Comparison of ENCODE assay signal across 32 cellular contexts in the genomic region with DNA sequence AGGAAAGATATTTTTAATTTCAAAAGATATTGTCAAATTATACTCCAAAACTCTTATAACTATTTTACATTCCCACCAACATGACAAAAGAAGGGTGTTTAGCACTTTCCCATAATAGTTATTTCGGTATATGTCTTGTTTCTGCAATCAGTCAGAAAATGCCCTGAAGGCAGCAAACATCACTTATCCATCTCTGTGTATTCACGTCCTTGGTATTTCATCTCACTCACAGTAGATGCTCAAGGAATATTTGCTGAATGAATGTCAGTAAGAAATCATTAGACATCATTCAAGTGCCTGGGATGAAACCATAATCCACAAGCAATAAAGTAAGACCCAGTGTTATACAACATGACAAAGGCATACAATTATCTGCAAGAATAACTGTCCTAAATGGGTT.
"Had no signal": no experiment of that assay in that cellular context is flagged by ENCODE, and none has a peak within 500 bp of the region (broad histone marks: within the 10 kb centered on the region; RNA-seq: fewer than 3 reads in every experiment).

No MANE protein-coding gene starts in this region.

- H3K27me3 ChIP-seq: brain microvascular endothelial cell had no signal

- H3K27me3 Mint-ChIP-seq: activated B cell treated with CpG ODN at 0.5 μM for 24 hours; activated CD4-positive, alpha-beta memory T cell treated with anti-CD3 and anti-CD28 coated beads, Interleukin-2, amount 10 ng/mL, durations not matched to agents 7 days and 5 days; activated CD8-positive, alpha-beta memory T cell treated with anti-CD3 and anti-CD28 coated beads, Interleukin-2, amount 10 ng/mL, durations not matched to agents 7 days and 5 days; activated naive CD4-positive, alpha-beta T cell treated with anti-CD3 and anti-CD28 coated beads, Interleukin-2, amount 10 ng/mL, durations not matched to agents 7 days and 5 days; activated naive CD8-positive, alpha-beta T cell; activated naive CD8-positive, alpha-beta T cell treated with anti-CD3 and anti-CD28 coated beads, Interleukin-2, amount 50 U/mL, for 24 hours had no signal

- H3K36me3 Mint-ChIP-seq: activated CD8-positive, alpha-beta memory T cell treated with anti-CD3 and anti-CD28 coated beads, Interleukin-2, amount 10 ng/mL, durations not matched to agents 7 days and 5 days; activated naive CD4-positive, alpha-beta T cell treated with anti-CD3 and anti-CD28 coated beads, Interleukin-2, amount 10 ng/mL, durations not matched to agents 7 days and 5 days; activated naive CD8-positive, alpha-beta T cell had no signal

- H3K4me1 Mint-ChIP-seq: activated B cell treated with CpG ODN at 0.5 μM for 24 hours; activated CD4-positive, alpha-beta memory T cell treated with anti-CD3 and anti-CD28 coated beads, Interleukin-2, amount 10 ng/mL, durations not matched to agents 7 days and 5 days; activated CD8-positive, alpha-beta memory T cell treated with anti-CD3 and anti-CD28 coated beads, Interleukin-2, amount 10 ng/mL, durations not matched to agents 7 days and 5 days; activated naive CD4-positive, alpha-beta T cell treated with anti-CD3 and anti-CD28 coated beads, Interleukin-2, amount 10 ng/mL, durations not matched to agents 7 days and 5 days; activated naive CD8-positive, alpha-beta T cell treated with anti-CD3 and anti-CD28 coated beads, Interleukin-2, amount 50 U/mL, for 24 hours had no signal

- H3K4me3 ChIP-seq: PC-9 had no signal

- H3K27ac Mint-ChIP-seq: activated B cell treated with CpG ODN at 0.5 μM for 24 hours; activated CD4-positive, alpha-beta memory T cell treated with anti-CD3 and anti-CD28 coated beads, Interleukin-2, amount 10 ng/mL, durations not matched to agents 7 days and 5 days; activated CD8-positive, alpha-beta memory T cell treated with anti-CD3 and anti-CD28 coated beads, Interleukin-2, amount 10 ng/mL, durations not matched to agents 7 days and 5 days; activated naive CD4-positive, alpha-beta T cell treated with anti-CD3 and anti-CD28 coated beads, Interleukin-2, amount 10 ng/mL, durations not matched to agents 7 days and 5 days; activated naive CD8-positive, alpha-beta T cell; activated naive CD8-positive, alpha-beta T cell treated with anti-CD3 and anti-CD28 coated beads, Interleukin-2, amount 50 U/mL, for 24 hours had no signal

- DNase-seq: activated B cell treated with CpG ODN at 0.5 μM for 24 hours; activated CD4-positive, alpha-beta memory T cell treated with anti-CD3 and anti-CD28 coated beads, Interleukin-2, amount 10 ng/mL, durations not matched to agents 7 days and 5 days; activated CD4-positive, alpha-beta T cell treated with anti-CD3 and anti-CD28 coated beads for 48 hours; activated CD4-positive, CD25-positive, alpha-beta regulatory T cell treated with anti-CD3 and anti-CD28 coated beads, Interleukin-2, amount 50 U/mL, for 72 hours; activated CD8-positive, alpha-beta memory T cell treated with anti-CD3 and anti-CD28 coated beads for 24 hours; activated CD8-positive, alpha-beta memory T cell treated with anti-CD3 and anti-CD28 coated beads, Interleukin-2, amount 10 ng/mL, durations not matched to agents 7 days and 5 days; activated CD8-positive, alpha-beta memory T cell treated with anti-CD3 and anti-CD28 coated beads, Interleukin-2, amount 50 U/mL, for 48 hours; activated effector memory CD4-positive, alpha-beta T cell treated with Interleukin-2 at 50 U/mL for 16 hours; activated naive CD4-positive, alpha-beta T cell treated with anti-CD3 and anti-CD28 coated beads, Interleukin-2, amount 10 ng/mL, durations not matched to agents 7 days and 5 days; activated naive CD8-positive, alpha-beta T cell treated with anti-CD3 and anti-CD28 coated beads, Interleukin-2, amount 50 U/mL, for 24 hours; activated T-cell treated with anti-CD3 and anti-CD28 coated beads, Interleukin-2, amount 50 U/mL, for 48 hours; amniotic stem cell; aorta; brain microvascular endothelial cell; central memory CD4-positive, alpha-beta T cell; NCI-H1048; NCI-H1105 treated with DMSO at 0.1 percent for 48 hours; NCI-H1436; NCI-H1694 treated with DMSO at 0.1 percent for 48 hours; NCI-H2029; NCI-H2171; NCI-H510A; NCI-H526; NCI-H748 treated with DMSO at 0.1 percent for 48 hours; NK-92 treated with Interleukin-12 subunit alpha and Interleukin-12 subunit beta, amount 100 ng/mL, for 24 hours; PC-9; Right ventricle myocardium superior; SW 1271; T-helper 1 cell; T-helper 2 cell; T-helper 9 cell had no signal

- H3K9me3 Mint-ChIP-seq: activated CD4-positive, alpha-beta memory T cell treated with anti-CD3 and anti-CD28 coated beads, Interleukin-2, amount 10 ng/mL, durations not matched to agents 7 days and 5 days; activated naive CD8-positive, alpha-beta T cell treated with anti-CD3 and anti-CD28 coated beads, Interleukin-2, amount 50 U/mL, for 24 hours had no signal

- H3K36me3 ChIP-seq: brain microvascular endothelial cell had no signal

- H3K4me3 Mint-ChIP-seq: activated B cell treated with CpG ODN at 0.5 μM for 24 hours; activated CD4-positive, alpha-beta memory T cell treated with anti-CD3 and anti-CD28 coated beads, Interleukin-2, amount 10 ng/mL, durations not matched to agents 7 days and 5 days; activated CD8-positive, alpha-beta memory T cell treated with anti-CD3 and anti-CD28 coated beads, Interleukin-2, amount 10 ng/mL, durations not matched to agents 7 days and 5 days; activated naive CD4-positive, alpha-beta T cell treated with anti-CD3 and anti-CD28 coated beads, Interleukin-2, amount 10 ng/mL, durations not matched to agents 7 days and 5 days; activated naive CD8-positive, alpha-beta T cell; activated naive CD8-positive, alpha-beta T cell treated with anti-CD3 and anti-CD28 coated beads, Interleukin-2, amount 50 U/mL, for 24 hours had no signal
